1 cellular context compared by ENCODE assay signal in the genomic region with DNA sequence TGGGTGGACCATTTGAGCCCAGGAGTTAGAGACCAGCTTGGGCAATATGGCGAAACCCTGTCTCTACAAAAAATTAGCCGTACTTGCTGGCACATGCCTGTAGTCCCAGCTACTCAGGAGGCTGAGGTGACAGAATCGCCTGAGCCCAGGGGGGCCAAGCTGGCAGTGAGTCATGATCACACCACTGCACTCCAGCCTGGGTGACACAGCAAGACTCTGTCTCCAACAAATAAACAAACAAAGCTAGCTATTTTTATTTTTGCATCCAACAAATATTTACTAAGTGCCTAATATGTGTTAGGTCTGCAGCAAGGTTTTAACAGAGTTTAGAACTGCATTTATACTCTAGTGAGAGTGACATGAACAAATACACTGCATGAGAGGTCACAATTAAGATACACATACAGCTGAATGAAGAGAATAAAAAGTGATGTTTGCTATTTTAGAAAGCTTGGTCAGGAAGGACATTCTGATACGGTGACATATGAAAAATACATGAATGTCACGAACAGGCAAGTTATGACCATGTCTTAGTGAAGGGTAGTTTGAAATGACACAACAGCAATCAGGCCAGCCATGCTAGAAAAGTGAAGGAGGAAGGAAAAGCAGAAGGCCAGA.
TF ChIP-seq lines count a peak whose summit lies in the region.

No MANE protein-coding gene starts in this region.

TF ChIP-seq in K562, 482 proteins besides CTCF, POLR2A, EP300 and RAD21 (continued from another document and continues in another):
- TF ChIP-seq NONO (IDR thresholded peaks at IDR 0.05; ENCODE audit: low read depth in 2 of 2, low read length in 1 of 2): no peak
- no peak for TF ChIP-seq ILF3 (IDR thresholded peaks at IDR 0.05; ENCODE audit: borderline replicate concordance)
- no peak for TF ChIP-seq NR2F6 (CRISPR knock-in tag; IDR thresholded peaks at IDR 0.05)
- no peak for TF ChIP-seq FOXP4 (CRISPR knock-in tag; IDR thresholded peaks at IDR 0.05; ENCODE audit: borderline replicate concordance)
- TF ChIP-seq ETV1 (tag; conservative IDR thresholded peaks at IDR 0.05; ENCODE audit: low read depth): no peak
- TF ChIP-seq ETV6 (IDR thresholded peaks at IDR 0.05; ENCODE audit: borderline replicate concordance in 1 of 2, low read depth in 2 of 2, low read length in 1 of 2): no peak
- TF ChIP-seq ETV6 (CRISPR knock-in tag; IDR thresholded peaks at IDR 0.05; ENCODE audit: borderline replicate concordance): no peak
- no peak for TF ChIP-seq ZNF75A (CRISPR knock-in tag; IDR thresholded peaks at IDR 0.05)
- TF ChIP-seq ZNF778 (CRISPR knock-in tag; IDR thresholded peaks at IDR 0.05): no peak
- no peak for TF ChIP-seq FOXJ3 (CRISPR knock-in tag; IDR thresholded peaks at IDR 0.05)
- TF ChIP-seq EZH2 (IDR thresholded peaks at IDR 0.05; ENCODE audit: borderline replicate concordance, low read depth, low read length): no peak
- TF ChIP-seq, protein P1, sequence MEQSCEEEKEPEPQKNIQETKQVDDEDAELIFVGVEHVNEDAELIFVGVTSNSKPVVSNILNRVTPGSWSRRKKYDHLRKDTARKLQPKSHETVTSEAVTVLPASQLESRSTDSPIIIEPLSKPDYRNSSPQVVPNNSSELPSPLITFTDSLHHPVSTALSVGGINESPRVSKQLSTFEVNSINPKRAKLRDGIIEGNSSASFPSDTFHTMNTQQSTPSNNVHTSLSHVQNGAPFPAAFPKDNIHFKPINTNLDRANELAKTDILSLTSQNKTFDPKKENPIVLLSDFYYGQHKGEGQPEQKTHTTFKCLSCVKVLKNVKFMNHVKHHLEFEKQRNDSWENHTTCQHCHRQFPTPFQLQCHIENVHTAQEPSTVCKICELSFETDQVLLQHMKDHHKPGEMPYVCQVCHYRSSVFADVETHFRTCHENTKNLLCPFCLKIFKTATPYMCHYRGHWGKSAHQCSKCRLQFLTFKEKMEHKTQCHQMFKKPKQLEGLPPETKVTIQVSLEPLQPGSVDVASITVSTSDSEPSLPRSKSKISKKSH (CRISPR knock-in tag; IDR thresholded peaks at IDR 0.05): no peak
- no peak for TF ChIP-seq KLF16 (IDR thresholded peaks at IDR 0.05)
- TF ChIP-seq ZNF318 (IDR thresholded peaks at IDR 0.05; ENCODE audit: borderline replicate concordance in 1 of 2, low read depth in 1 of 2): peak in 1 of 2 experiments; percentile 76; a peak in 2 of 4 replicates
- TF ChIP-seq, protein P2, sequence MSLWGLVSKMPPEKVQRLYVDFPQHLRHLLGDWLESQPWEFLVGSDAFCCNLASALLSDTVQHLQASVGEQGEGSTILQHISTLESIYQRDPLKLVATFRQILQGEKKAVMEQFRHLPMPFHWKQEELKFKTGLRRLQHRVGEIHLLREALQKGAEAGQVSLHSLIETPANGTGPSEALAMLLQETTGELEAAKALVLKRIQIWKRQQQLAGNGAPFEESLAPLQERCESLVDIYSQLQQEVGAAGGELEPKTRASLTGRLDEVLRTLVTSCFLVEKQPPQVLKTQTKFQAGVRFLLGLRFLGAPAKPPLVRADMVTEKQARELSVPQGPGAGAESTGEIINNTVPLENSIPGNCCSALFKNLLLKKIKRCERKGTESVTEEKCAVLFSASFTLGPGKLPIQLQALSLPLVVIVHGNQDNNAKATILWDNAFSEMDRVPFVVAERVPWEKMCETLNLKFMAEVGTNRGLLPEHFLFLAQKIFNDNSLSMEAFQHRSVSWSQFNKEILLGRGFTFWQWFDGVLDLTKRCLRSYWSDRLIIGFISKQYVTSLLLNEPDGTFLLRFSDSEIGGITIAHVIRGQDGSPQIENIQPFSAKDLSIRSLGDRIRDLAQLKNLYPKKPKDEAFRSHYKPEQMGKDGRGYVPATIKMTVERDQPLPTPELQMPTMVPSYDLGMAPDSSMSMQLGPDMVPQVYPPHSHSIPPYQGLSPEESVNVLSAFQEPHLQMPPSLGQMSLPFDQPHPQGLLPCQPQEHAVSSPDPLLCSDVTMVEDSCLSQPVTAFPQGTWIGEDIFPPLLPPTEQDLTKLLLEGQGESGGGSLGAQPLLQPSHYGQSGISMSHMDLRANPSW (CRISPR knock-in tag; IDR thresholded peaks at IDR 0.05): no peak
- TF ChIP-seq CHD7 (IDR thresholded peaks at IDR 0.05; ENCODE audit: low read depth, low read length): no peak
- TF ChIP-seq ZNF184 (CRISPR knock-in tag; IDR thresholded peaks at IDR 0.05): no peak
- TF ChIP-seq DPF2 (IDR thresholded peaks at IDR 0.05): peak; percentile 90
- no peak for TF ChIP-seq XRCC5 (IDR thresholded peaks at IDR 0.05; ENCODE audit: low read depth, low read length)
- no peak for TF ChIP-seq NR2C2 (CRISPR knock-in tag; IDR thresholded peaks at IDR 0.05)
- TF ChIP-seq NR2C2 (tag; IDR thresholded peaks at IDR 0.05): no peak
- no peak for TF ChIP-seq PURB (CRISPR knock-in tag; IDR thresholded peaks at IDR 0.05; ENCODE audit: low read depth)
- TF ChIP-seq FOSL1 (tag; conservative IDR thresholded peaks at IDR 0.05): peak; percentile 97
- no peak for TF ChIP-seq SIN3A (IDR thresholded peaks at IDR 0.05; ENCODE audit: borderline replicate concordance in 2 of 2, control insufficient read depth in 1 of 2, low read depth in 2 of 2, low read length in 2 of 2)
- TF ChIP-seq NFIX (CRISPR knock-in tag; IDR thresholded peaks at IDR 0.05; ENCODE audit: low read depth): no peak
